In the genomic region with DNA sequence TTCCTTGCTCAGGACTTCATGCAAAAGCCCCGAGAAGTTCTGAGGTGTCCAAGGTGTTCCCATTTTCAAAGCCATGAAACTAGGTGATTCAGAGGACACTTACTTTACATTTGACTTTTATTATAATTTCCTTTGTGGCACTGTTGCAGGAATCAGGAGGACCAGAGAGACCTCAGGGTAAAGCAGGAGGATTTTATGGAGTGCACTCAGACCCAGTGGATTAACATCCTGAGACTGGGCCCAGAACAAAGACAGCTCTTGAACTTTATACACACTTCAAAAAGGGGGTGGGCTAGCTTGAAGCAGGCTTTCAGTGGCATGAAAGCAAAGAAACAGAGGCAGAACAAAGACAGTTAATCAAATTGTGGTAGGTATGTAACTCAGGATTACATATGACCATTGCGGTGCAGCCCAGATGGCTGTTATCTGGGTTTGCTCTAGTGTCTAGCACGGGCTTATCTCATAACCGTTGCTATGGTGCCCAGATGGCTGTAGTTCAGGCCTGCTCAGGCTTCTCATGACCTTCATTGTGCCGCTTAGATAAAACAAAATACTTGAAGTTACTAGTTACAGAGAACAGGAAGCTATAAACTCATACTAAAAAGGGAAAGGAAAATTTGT, we compare ENCODE assay signal across 17 cellular contexts. TPM values are rescaled to one million over a fixed set of nuclear protein-coding genes. Genes with fewer than 3 reads are reported as not detected.
A peak's percentile ranks its signal among the peaks of the same experiment; 100 is the strongest.
DNase-seq lines count a peak whose midpoint lies in the region; ATAC-seq, FAIRE-seq and TF ChIP-seq lines count a peak whose summit lies in the region.
"Had no signal": no experiment of that assay in that cellular context is flagged by ENCODE, and none has a peak within 500 bp of the region (broad histone marks: within the 10 kb centered on the region; RNA-seq: fewer than 3 reads in every experiment).

No MANE protein-coding gene starts in this region.

- TF ChIP-seq CTCF in K562 (IDR thresholded peaks at IDR 0.05 in 2 of 3, conservative IDR thresholded peaks at IDR 0.05 in 1 of 3; ENCODE audit: insufficient read depth in 2 of 3, low read depth in 1 of 3, low read length in 3 of 3) (no peak), osteocyte (IDR thresholded peaks at IDR 0.05) (no peak)

- ATAC-seq in K562: peak; percentile 67
- peak; percentile 77 to 79 for ATAC-seq in right cardiac atrium
- no peak for ATAC-seq in stimulated activated naive B cell treated with anti-CD40 and anti-IgM and Interleukin-4, amounts not matched to agents 10 μg/mL and 1 μg/mL and 100 μg/mL, for 72 hours (replicated peaks)
- ATAC-seq in GM21786 (IDR thresholded peaks at IDR 0.05; ENCODE audit: unreplicated experiment): no peak
- ATAC-seq: lower lobe of right lung had no signal

- peaks cover 62 to 77% of the 10 kb centered on the region in 2 donors for H3K36me3 Mint-ChIP-seq in stimulated activated naive B cell treated with anti-CD40 and anti-IgM and Interleukin-4, amounts not matched to agents 10 μg/mL and 1 μg/mL and 100 μg/mL, for 72 hours
- H3K36me3 Mint-ChIP-seq in osteocyte (ENCODE audit: unreplicated experiment): peaks cover 15% of the 10 kb centered on the region

- TF ChIP-seq RAD21 in K562 (CRISPR knock-in tag; conservative IDR thresholded peaks at IDR 0.05 in 1 of 2, IDR thresholded peaks at IDR 0.05 in 1 of 2): no peak

- in situ Hi-C loops in K562 (cut with MboI): no loop called here

- H3K4me1 Mint-ChIP-seq in stimulated activated naive B cell treated with anti-CD40 and anti-IgM and Interleukin-4, amounts not matched to agents 10 μg/mL and 1 μg/mL and 100 μg/mL, for 72 hours: peaks cover 3 to 6% of the 10 kb centered on the region in 2 donors
- peaks cover 1% of the 10 kb centered on the region for H3K4me1 Mint-ChIP-seq in osteocyte (ENCODE audit: unreplicated experiment)

- peak; percentile 59 for FAIRE-seq in K562 (lab: Jason Lieb, UNC)
- FAIRE-seq: GM19239 had no signal

- H3K36me3 ChIP-seq in BLaER1: peaks cover 58% of the 10 kb centered on the region
- H3K36me3 ChIP-seq in K562 (ENCODE audit: control insufficient read depth, insufficient read depth, low read length): peaks cover 17% of the 10 kb centered on the region; the same call in 2 of the 3 replicates
- H3K36me3 ChIP-seq: lower lobe of right lung had no signal

- H2AFZ ChIP-seq in K562 (ENCODE audit: low read depth, low read length): no peak overlapping the region
- H2AFZ ChIP-seq: parathyroid adenoma had no signal

- H3K4me2 ChIP-seq in BLaER1 (no peak overlapping the region), K562 (ENCODE audit: insufficient read depth, low read length) (no peak overlapping the region)
- H3K4me2 ChIP-seq: KMS-11 had no signal

- H3K4me3 Mint-ChIP-seq in stimulated activated naive B cell treated with anti-CD40 and anti-IgM and Interleukin-4, amounts not matched to agents 10 μg/mL and 1 μg/mL and 100 μg/mL, for 72 hours: no peak overlapping the region
- no peak overlapping the region for H3K4me3 Mint-ChIP-seq in osteocyte (ENCODE audit: unreplicated experiment)
- H3K4me3 Mint-ChIP-seq: CD4-positive, alpha-beta T cell; central memory CD8-positive, alpha-beta T cell had no signal

- CTCF ChIA-PET in K562 (lab: Yijun Ruan, JAX; ENCODE audit: low intra/inter-chr PET ratio): no interaction called here

- H3K9ac ChIP-seq in BLaER1: no peak overlapping the region
- no peak overlapping the region for H3K9ac ChIP-seq in K562 (ENCODE audit: insufficient read depth in 1 of 2, low read depth in 2 of 2, low read length in 2 of 2)
- H3K9ac ChIP-seq: KMS-11, parathyroid adenoma had no signal

- POLR2A ChIA-PET in K562 (lab: Yijun Ruan, JAX): no interaction called here

- peak; percentile 2 for DNase-seq in HK-2 (ENCODE audit: unreplicated experiment)
- DNase-seq in K562 (ENCODE audit: extremely low read depth in 1 of 4, low spot score in 3 of 4): peak; percentile 10 to 64 (median 22)
- DNase-seq in right cardiac atrium: peak in 2 of 3 donors; percentile 60 to 78
- DNase-seq in stimulated activated naive B cell treated with anti-CD40 and anti-IgM and Interleukin-4, amounts not matched to agents 10 μg/mL and 1 μg/mL and 100 μg/mL, for 72 hours: no peak
- DNase-seq in osteocyte (ENCODE audit: extremely low spot score, unreplicated experiment): no peak
- DNase-seq in activated effector memory CD4-positive, alpha-beta T cell treated with anti-CD3 and anti-CD28 coated beads, Interleukin-2, amount 50 U/mL, for 16 hours: no peak
- DNase-seq: CD4-positive, alpha-beta T cell; lower lobe of right lung; stimulated activated CD4-positive, alpha-beta T cell treated with anti-CD3 and anti-CD28 coated beads, Interleukin-4, amount 100 ng/mL, for 4 hours; stomach had no signal

- peaks cover 70% of the 10 kb centered on the region for H3K9me3 ChIP-seq in BLaER1
- H3K9me3 ChIP-seq in K562 (replicated peaks; ENCODE audit: control insufficient read depth, insufficient read depth, low read depth, low read length): peaks cover 19% of the 10 kb centered on the region
- H3K9me3 ChIP-seq in right cardiac atrium (ENCODE audit: control insufficient read depth, low read length): peaks cover 2% of the 10 kb centered on the region

- WGBS in K562 (ENCODE audit: insufficient coverage, low coverage, missing lambda C conversion rate): 27% methylated on average over 5 of the region's 5 CpGs
- WGBS in right cardiac atrium: 41% methylated on average over 5 of the region's 5 CpGs

- no peak for TF ChIP-seq POLR2A in K562 (conservative IDR thresholded peaks at IDR 0.05)

- H3K27me3 Mint-ChIP-seq in stimulated activated naive B cell treated with anti-CD40 and anti-IgM and Interleukin-4, amounts not matched to agents 10 μg/mL and 1 μg/mL and 100 μg/mL, for 72 hours: no peaks in the 10 kb centered on the region
- no peaks in the 10 kb centered on the region for H3K27me3 Mint-ChIP-seq in osteocyte (ENCODE audit: unreplicated experiment)
- H3K27me3 Mint-ChIP-seq: CD4-positive, alpha-beta T cell; central memory CD8-positive, alpha-beta T cell had no signal

- no TSS peak for BruUV-seq in K562 (replicated peaks; lab: Mats Ljungman, UMichigan)

- H3K27ac ChIP-seq in BLaER1 (no peak overlapping the region), K562 (ENCODE audit: extremely low read depth, low read depth, low read length) (no peak overlapping the region), right cardiac atrium (ENCODE audit: low read length) (peak overlapping the region; percentile 81)
- H3K27ac ChIP-seq: KMS-11, lower lobe of right lung, parathyroid adenoma, stomach had no signal

- no peaks in the 10 kb centered on the region for H4K20me1 ChIP-seq in BLaER1
- no peaks in the 10 kb centered on the region for H4K20me1 ChIP-seq in K562 (replicated peaks; ENCODE audit: control insufficient read depth, insufficient read depth, low read length)

- intact Hi-C loops in K562 (cut with micrococcal nuclease): loop anchor here (10.0 kb wide), 2 partner anchors 186 to 326 kb away; a partner anchor contains a TSS
- intact Hi-C loops in right cardiac atrium (cut with DNase I): loop anchor here in 1 of 4 donors (10.0 kb wide), 1 partner anchor 46 kb away; no protein-coding TSS in a partner anchor

- no peak overlapping the region for H3K27ac Mint-ChIP-seq in stimulated activated naive B cell treated with anti-CD40 and anti-IgM and Interleukin-4, amounts not matched to agents 10 μg/mL and 1 μg/mL and 100 μg/mL, for 72 hours
- no peak overlapping the region for H3K27ac Mint-ChIP-seq in osteocyte (ENCODE audit: unreplicated experiment)
- H3K27ac Mint-ChIP-seq: activated T-helper 2 cell treated with anti-CD3 and anti-CD28 coated beads, Interferon-gamma antibody, Interleukin-2, Interleukin-4, amounts not matched to agents 10 μg/mL and 5 μg/mL and 100 μg/mL, durations not matched to agents 14 hours and 24 hours and 36 hours; CD4-positive, alpha-beta T cell had no signal

- H3K4me1 ChIP-seq in BLaER1 (peaks cover 13% of the 10 kb centered on the region), K562 (replicated peaks in 1 of 2; ENCODE audit: control insufficient read depth in 2 of 2, insufficient read depth in 2 of 2, low read length in 2 of 2) (no peaks in the 10 kb centered on the region; a peak in 3 of 5 replicates), right cardiac atrium (ENCODE audit: control insufficient read depth, insufficient read depth, low read length) (peaks cover 7% of the 10 kb centered on the region)
- H3K4me1 ChIP-seq: lower lobe of right lung had no signal

- peaks cover 33 to 38% of the 10 kb centered on the region in 2 donors for H3K9me3 Mint-ChIP-seq in stimulated activated naive B cell treated with anti-CD40 and anti-IgM and Interleukin-4, amounts not matched to agents 10 μg/mL and 1 μg/mL and 100 μg/mL, for 72 hours
- H3K9me3 Mint-ChIP-seq in osteocyte (ENCODE audit: unreplicated experiment): peaks cover 17% of the 10 kb centered on the region

- no peaks in the 10 kb centered on the region for H3K79me2 ChIP-seq in K562 (ENCODE audit: control insufficient read depth, insufficient read depth, low read length)
- H3K79me2 ChIP-seq: parathyroid adenoma had no signal

- H3K4me3 ChIP-seq in BLaER1: 0 out of 2 replicates have a peak overlapping the region, but pooled peaks have one; percentile 12
- no peak overlapping the region for H3K4me3 ChIP-seq in K562
- H3K4me3 ChIP-seq in right cardiac atrium (ENCODE audit: low read length): no peak overlapping the region
- H3K4me3 ChIP-seq: lower lobe of right lung, stomach had no signal

- H3K27me3 ChIP-seq in BLaER1 (no peaks in the 10 kb centered on the region), K562 (ENCODE audit: control insufficient read depth in 2 of 2, insufficient read depth in 2 of 2, low read length in 2 of 2) (no peaks in the 10 kb centered on the region), right cardiac atrium (ENCODE audit: control insufficient read depth, insufficient read depth) (no peaks in the 10 kb centered on the region)
- H3K27me3 ChIP-seq: stomach had no signal

- H3K9me1 ChIP-seq in K562 (ENCODE audit: control insufficient read depth, insufficient read depth, low read length): no peaks in the 10 kb centered on the region

- no peak for TF ChIP-seq EP300 in K562 (IDR thresholded peaks at IDR 0.05; ENCODE audit: low read length)

RNA-seq across cellular contexts. Expression of a gene that starts 39.4 kb away (rescaled TPM):
- 9.4 and 13.2 TPM in 2 replicates for total RNA-seq in K562 (2011; cell fraction: chromatin; rRNA removed; ENCODE audit: low replicate concordance)
- total RNA-seq in K562 (2011; cell fraction: nucleolus; rRNA removed): 4.2 and 6.6 TPM in 2 replicates
- total RNA-seq in K562 (2011; cell fraction: nucleoplasm; rRNA removed): 7.0 and 16.0 TPM in 2 replicates
- total RNA-seq in K562 (2014; rRNA removed): 4.8 and 5.5 TPM in 2 replicates
- 6.7 and 7.2 TPM in 2 replicates for total RNA-seq in K562 (2014; rRNA removed; fragmentation: Illumina TruSeq; extraction: Trizol)
- total RNA-seq in K562 (2015; rRNA removed; fragmentation: Illumina TruSeq; extraction: Trizol): 5.6 and 5.7 TPM in 2 replicates
- total RNA-seq in K562 (2021): 5.2 and 7.6 TPM in 2 replicates
- 5.7 and 7.5 TPM in 2 replicates for polyA plus RNA-seq in K562 (2011; rRNA removed)
- polyA plus RNA-seq in K562 (2011; cell fraction: cytosol; rRNA removed): 3.7 and 7.9 TPM in 2 replicates
- polyA plus RNA-seq in K562 (2011; cell fraction: nucleus; rRNA removed): 6.7 and 8.1 TPM in 2 replicates
- 7.3 and 12.4 TPM in 2 replicates for polyA plus RNA-seq in K562 (2012)
- polyA plus RNA-seq in K562 (2014; fragmentation: Illumina TruSeq; extraction: Trizol): 10.0 and 11.2 TPM in 2 replicates
- 10 to 100 TPM in 1 of 2 experiments, 1 to 10 TPM in 1; 8.7 to 11.4 TPM for polyA plus RNA-seq in K562 (2014; fragmentation: Nextera tagmentation; extraction: Ambion mirVana)
- polyA plus RNA-seq in K562 (2014; rRNA removed): 6.3 and 7.8 TPM in 2 replicates
- 11.3 and 12.0 TPM in 2 replicates for polyA minus RNA-seq in K562 (2011; rRNA and poly(A)+ RNA removed)
- polyA minus RNA-seq in K562 (2011; cell fraction: cytosol; rRNA and poly(A)+ RNA removed): 2.2 and 3.8 TPM in 2 replicates
- polyA minus RNA-seq in K562 (2011; cell fraction: nucleus; rRNA and poly(A)+ RNA removed): 7.3 and 9.8 TPM in 2 replicates
- total RNA-seq in right cardiac atrium: 100 to 1,000 TPM; 106 to 206 (median 182) TPM
- polyA plus RNA-seq in right cardiac atrium: 92.7 TPM
- 2.7 and 3.1 TPM in 2 replicates for total RNA-seq in osteocyte

Comparison
In these comparisons a context has a peak if more than half of its experiments do, and no peak if none do; other contexts are left out.
1. DNase-seq: peak in HK-2 (single experiment), K562 (4 of 4) and right cardiac atrium (2 of 3); none in stimulated activated naive B cell treated with anti-CD40 and anti-IgM and Interleukin-4, amounts not matched to agents 10 μg/mL and 1 μg/mL and 100 μg/mL, for 72 hours (single experiment), osteocyte (single experiment) and activated effector memory CD4-positive, alpha-beta T cell treated with anti-CD3 and anti-CD28 coated beads, Interleukin-2, amount 50 U/mL, for 16 hours (single experiment).
2. ATAC-seq: peak in K562 (single experiment) and right cardiac atrium (2 of 2); none in stimulated activated naive B cell treated with anti-CD40 and anti-IgM and Interleukin-4, amounts not matched to agents 10 μg/mL and 1 μg/mL and 100 μg/mL, for 72 hours (0 of 2) and GM21786 (single experiment).
3. RNA of a gene that starts 39.4 kb away (total RNA-seq): 106 to 206 TPM in right cardiac atrium; 4.2 to 16.0 TPM in K562 and 2.7 to 3.1 TPM in osteocyte; every median in the first group is over 4 times any median in the second.